11 cellular contexts compared by ENCODE assay signal in the genomic region with DNA sequence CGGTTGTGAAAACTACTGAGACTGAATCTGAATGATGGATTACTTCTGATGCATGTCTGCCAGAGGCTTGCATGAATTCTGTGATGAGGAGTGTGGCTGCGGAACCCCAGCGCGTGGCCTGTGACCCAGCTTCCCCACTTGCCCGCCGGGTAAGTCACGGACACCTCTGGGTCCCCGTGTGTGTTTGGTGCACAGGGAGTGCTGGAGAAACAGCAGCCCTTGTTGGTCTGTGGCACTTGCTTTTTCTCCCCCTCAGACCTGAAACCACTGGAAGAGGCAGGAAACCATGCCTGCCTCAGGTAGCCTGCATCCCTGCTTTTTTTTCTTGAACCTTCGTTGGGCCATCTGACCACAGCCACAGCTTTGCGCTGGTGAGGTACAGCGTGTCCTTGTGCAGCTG. TPM values are rescaled to one million over a fixed set of nuclear protein-coding genes. Genes with fewer than 3 reads are reported as not detected.
A peak's percentile ranks its signal among the peaks of the same experiment; 100 is the strongest.
DNase-seq lines count a peak whose midpoint lies in the region; ATAC-seq and TF ChIP-seq lines count a peak whose summit lies in the region.
"Had no signal": no experiment of that assay in that cellular context is flagged by ENCODE, and none has a peak within 500 bp of the region (broad histone marks: within the 10 kb centered on the region; RNA-seq: fewer than 3 reads in every experiment).

No MANE protein-coding gene starts in this region.

- TF ChIP-seq RAD21 in SK-N-SH (IDR thresholded peaks at IDR 0.05; ENCODE audit: low read length) = no peak

- H3F3A ChIP-seq in SK-N-SH (replicated peaks; ENCODE audit: insufficient read depth) = peaks cover 9% of the 10 kb centered on the region

- H3K79me2 ChIP-seq in SK-N-SH (ENCODE audit: insufficient read depth) = peaks cover 62% of the 10 kb centered on the region

- POLR2A ChIA-PET in SK-N-SH (lab: Yijun Ruan, JAX) = no interaction called here

- no peak overlapping the region for H2AFZ ChIP-seq in SK-N-SH (ENCODE audit: low read depth)

- H3K27ac ChIP-seq in SK-N-SH (ENCODE audit: low read depth in 2 of 2, low read length in 1 of 2) (peak overlapping the region; percentile 66 to 73; a peak in 3 of 4 replicates), foreskin keratinocyte (peak overlapping the region; percentile 92), skin epidermis (peak overlapping the region in 18 of 21 experiments; percentile 7 to 77 (median 58))
- H3K27ac ChIP-seq: 22Rv1 had no signal

- H3K9me3 ChIP-seq in SK-N-SH = no peaks in the 10 kb centered on the region

- H3K27me3 ChIP-seq in SK-N-SH (ENCODE audit: insufficient read depth) (no peaks in the 10 kb centered on the region), foreskin keratinocyte (no peaks in the 10 kb centered on the region)

- peak overlapping the region; percentile 62 for H3K27ac Mint-ChIP-seq in activated T-helper 17 cell treated with anti-CD3 and anti-CD28 coated beads, Interleukin-2, amount 50 U/mL, for 72 hours

- TF ChIP-seq EP300 in SK-N-SH (IDR thresholded peaks at IDR 0.05; ENCODE audit: borderline replicate concordance in 1 of 2, low read depth in 1 of 2, low read length in 1 of 2) = no peak

- H3K4me3 Mint-ChIP-seq in activated T-helper 17 cell treated with anti-CD3 and anti-CD28 coated beads, Interleukin-2, amount 50 U/mL, for 72 hours = peak overlapping the region; percentile 22

- intact Hi-C loops in head of caudate nucleus (cut with DNase I) = no loop called here

- peaks cover 27% of the 10 kb centered on the region for H3K4me1 Mint-ChIP-seq in activated T-helper 17 cell treated with anti-CD3 and anti-CD28 coated beads, Interleukin-2, amount 50 U/mL, for 72 hours

- H3K36me3 ChIP-seq in SK-N-SH (replicated peaks in 1 of 2; ENCODE audit: control insufficient read depth in 1 of 2, insufficient read depth in 2 of 2, low read length in 1 of 2) = peaks cover 6 to 10% of the 10 kb centered on the region in 2 experiments

- DNase-seq in SK-N-SH (no peak), foreskin keratinocyte (no peak), GM19240 (ENCODE audit: insufficient read length, low spot score) (no peak), head of caudate nucleus (no peak)
- no peak for DNase-seq in stimulated activated CD4-positive, alpha-beta T cell treated with anti-CD3 and anti-CD28 coated beads, Interleukin-15, amount 100 ng/mL, for 24 hours
- DNase-seq: NCI-H187 had no signal

- H3K27me3 Mint-ChIP-seq in activated T-helper 17 cell treated with anti-CD3 and anti-CD28 coated beads, Interleukin-2, amount 50 U/mL, for 72 hours = no peaks in the 10 kb centered on the region

- TF ChIP-seq CTCF in SK-N-SH (IDR thresholded peaks at IDR 0.05) = no peak
- TF ChIP-seq CTCF in foreskin keratinocyte (conservative IDR thresholded peaks at IDR 0.05) = no peak

- ATAC-seq in SK-N-SH treated with all-trans-retinoic acid at 6 μM for 48 hours (no peak), foreskin keratinocyte (no peak)
- ATAC-seq in activated T-helper 17 cell treated with anti-CD3 and anti-CD28 coated beads, Interleukin-2, amount 50 U/mL, for 72 hours (replicated peaks) = no peak
- ATAC-seq: activated CD4-positive, CD25-positive, alpha-beta regulatory T cell treated with anti-CD3 and anti-CD28 coated beads, Interleukin-2, amount 50 U/mL, for 24 hours had no signal

- peaks cover 20% of the 10 kb centered on the region for H4K20me1 ChIP-seq in SK-N-SH (ENCODE audit: insufficient read depth)

- no peaks in the 10 kb centered on the region for H3K9me2 ChIP-seq in SK-N-SH

- peaks cover 18 to 53% of the 10 kb centered on the region in 2 experiments for H3K4me1 ChIP-seq in SK-N-SH (ENCODE audit: control insufficient read depth in 1 of 2, insufficient read depth in 2 of 2, low read depth in 1 of 2, low read length in 1 of 2)
- H3K4me1 ChIP-seq in foreskin keratinocyte = peaks cover 16% of the 10 kb centered on the region

- peak overlapping the region; percentile 79 for H3K4me2 ChIP-seq in SK-N-SH

- WGBS in SK-N-SH (ENCODE audit: low lambda C conversion rate) = 74% methylated on average over 5 of the region's 11 CpGs

- peak overlapping the region; percentile 20; the same call in 1 of the 2 replicates for H3K9ac ChIP-seq in SK-N-SH

- no peaks in the 10 kb centered on the region for H3K9me3 Mint-ChIP-seq in activated T-helper 17 cell treated with anti-CD3 and anti-CD28 coated beads, Interleukin-2, amount 50 U/mL, for 72 hours

- H3K4me3 ChIP-seq in SK-N-SH (ENCODE audit: low read depth in 2 of 2, low read length in 1 of 2) (peak overlapping the region; percentile 4 to 46; a peak in 2 of 4 replicates), skin epidermis (peak overlapping the region in 1 of 7 experiments; percentile 8)

- CTCF ChIA-PET in SK-N-SH (lab: Yijun Ruan, JAX) = interaction anchor here (0.6 to 1.3 kb wide), 3 partner anchors 17 to 74 kb away, joined by 3 to 4 read pairs (median 4); no protein-coding TSS in a partner anchor

- H3K36me3 Mint-ChIP-seq in activated T-helper 17 cell treated with anti-CD3 and anti-CD28 coated beads, Interleukin-2, amount 50 U/mL, for 72 hours (ENCODE audit: low read depth) = peaks cover 43% of the 10 kb centered on the region

TF ChIP-seq in SK-N-SH, 30 proteins besides CTCF, POLR2A, EP300 and RAD21 (continues in another document):
- TF ChIP-seq RXRA (IDR thresholded peaks at IDR 0.05; ENCODE audit: borderline replicate concordance, low read depth) (no peak), MXI1 (IDR thresholded peaks at IDR 0.05; ENCODE audit: low read depth, low read length) (no peak), EZH2phosphoT487 (IDR thresholded peaks at IDR 0.05; ENCODE audit: borderline replicate concordance, low read depth) (no peak)
- TF ChIP-seq, protein P1, sequence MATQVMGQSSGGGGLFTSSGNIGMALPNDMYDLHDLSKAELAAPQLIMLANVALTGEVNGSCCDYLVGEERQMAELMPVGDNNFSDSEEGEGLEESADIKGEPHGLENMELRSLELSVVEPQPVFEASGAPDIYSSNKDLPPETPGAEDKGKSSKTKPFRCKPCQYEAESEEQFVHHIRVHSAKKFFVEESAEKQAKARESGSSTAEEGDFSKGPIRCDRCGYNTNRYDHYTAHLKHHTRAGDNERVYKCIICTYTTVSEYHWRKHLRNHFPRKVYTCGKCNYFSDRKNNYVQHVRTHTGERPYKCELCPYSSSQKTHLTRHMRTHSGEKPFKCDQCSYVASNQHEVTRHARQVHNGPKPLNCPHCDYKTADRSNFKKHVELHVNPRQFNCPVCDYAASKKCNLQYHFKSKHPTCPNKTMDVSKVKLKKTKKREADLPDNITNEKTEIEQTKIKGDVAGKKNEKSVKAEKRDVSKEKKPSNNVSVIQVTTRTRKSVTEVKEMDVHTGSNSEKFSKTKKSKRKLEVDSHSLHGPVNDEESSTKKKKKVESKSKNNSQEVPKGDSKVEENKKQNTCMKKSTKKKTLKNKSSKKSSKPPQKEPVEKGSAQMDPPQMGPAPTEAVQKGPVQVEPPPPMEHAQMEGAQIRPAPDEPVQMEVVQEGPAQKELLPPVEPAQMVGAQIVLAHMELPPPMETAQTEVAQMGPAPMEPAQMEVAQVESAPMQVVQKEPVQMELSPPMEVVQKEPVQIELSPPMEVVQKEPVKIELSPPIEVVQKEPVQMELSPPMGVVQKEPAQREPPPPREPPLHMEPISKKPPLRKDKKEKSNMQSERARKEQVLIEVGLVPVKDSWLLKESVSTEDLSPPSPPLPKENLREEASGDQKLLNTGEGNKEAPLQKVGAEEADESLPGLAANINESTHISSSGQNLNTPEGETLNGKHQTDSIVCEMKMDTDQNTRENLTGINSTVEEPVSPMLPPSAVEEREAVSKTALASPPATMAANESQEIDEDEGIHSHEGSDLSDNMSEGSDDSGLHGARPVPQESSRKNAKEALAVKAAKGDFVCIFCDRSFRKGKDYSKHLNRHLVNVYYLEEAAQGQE (IDR thresholded peaks at IDR 0.05; ENCODE audit: low read depth, low read length) = no peak

TF ChIP-seq in SK-N-SH treated with all-trans-retinoic acid at 6 μM for 48 hours, 23 proteins besides CTCF, POLR2A, EP300 and RAD21 (continues in another document):
- TF ChIP-seq ZFP3 (CRISPR knock-in tag; IDR thresholded peaks at IDR 0.05) (no peak), ZC3H10 (CRISPR knock-in tag; IDR thresholded peaks at IDR 0.05) (no peak), TCF4 (CRISPR knock-in tag; IDR thresholded peaks at IDR 0.05; ENCODE audit: borderline replicate concordance) (no peak), TOX (CRISPR knock-in tag; IDR thresholded peaks at IDR 0.05; ENCODE audit: borderline replicate concordance) (no peak), ZNF8 (CRISPR knock-in tag; IDR thresholded peaks at IDR 0.05) (no peak)
- TF ChIP-seq, protein P2, sequence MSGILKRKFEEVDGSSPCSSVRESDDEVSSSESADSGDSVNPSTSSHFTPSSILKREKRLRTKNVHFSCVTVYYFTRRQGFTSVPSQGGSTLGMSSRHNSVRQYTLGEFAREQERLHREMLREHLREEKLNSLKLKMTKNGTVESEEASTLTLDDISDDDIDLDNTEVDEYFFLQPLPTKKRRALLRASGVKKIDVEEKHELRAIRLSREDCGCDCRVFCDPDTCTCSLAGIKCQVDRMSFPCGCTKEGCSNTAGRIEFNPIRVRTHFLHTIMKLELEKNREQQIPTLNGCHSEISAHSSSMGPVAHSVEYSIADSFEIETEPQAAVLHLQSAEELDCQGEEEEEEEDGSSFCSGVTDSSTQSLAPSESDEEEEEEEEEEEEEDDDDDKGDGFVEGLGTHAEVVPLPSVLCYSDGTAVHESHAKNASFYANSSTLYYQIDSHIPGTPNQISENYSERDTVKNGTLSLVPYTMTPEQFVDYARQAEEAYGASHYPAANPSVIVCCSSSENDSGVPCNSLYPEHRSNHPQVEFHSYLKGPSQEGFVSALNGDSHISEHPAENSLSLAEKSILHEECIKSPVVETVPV (CRISPR knock-in tag; IDR thresholded peaks at IDR 0.05) = no peak

RNA-seq across cellular contexts. Expression of a gene that starts 51.9 kb away (rescaled TPM):
- polyA plus RNA-seq in SK-N-SH (2012; rRNA removed) (6.0 and 8.0 TPM in 2 replicates), foreskin keratinocyte (5.1 and 5.5 TPM in 2 replicates)
- polyA plus RNA-seq in SK-N-SH (2012; cell fraction: cytosol; rRNA removed) = 7.2 and 8.0 TPM in 2 replicates
- polyA plus RNA-seq in SK-N-SH (2012; cell fraction: nucleus; rRNA removed) = 6.0 and 7.2 TPM in 2 replicates
- total RNA-seq in activated T-helper 17 cell treated with anti-CD3 and anti-CD28 coated beads, Interleukin-2, amount 50 U/mL, for 72 hours = 10 to 100 TPM in 1 of 2 donors, 1 to 10 TPM in 1; 8.5 to 13.0 TPM
- total RNA-seq in foreskin keratinocyte = 10.0 and 11.0 TPM in 2 replicates
